24 cellular contexts compared by ENCODE assay signal in the genomic region with DNA sequence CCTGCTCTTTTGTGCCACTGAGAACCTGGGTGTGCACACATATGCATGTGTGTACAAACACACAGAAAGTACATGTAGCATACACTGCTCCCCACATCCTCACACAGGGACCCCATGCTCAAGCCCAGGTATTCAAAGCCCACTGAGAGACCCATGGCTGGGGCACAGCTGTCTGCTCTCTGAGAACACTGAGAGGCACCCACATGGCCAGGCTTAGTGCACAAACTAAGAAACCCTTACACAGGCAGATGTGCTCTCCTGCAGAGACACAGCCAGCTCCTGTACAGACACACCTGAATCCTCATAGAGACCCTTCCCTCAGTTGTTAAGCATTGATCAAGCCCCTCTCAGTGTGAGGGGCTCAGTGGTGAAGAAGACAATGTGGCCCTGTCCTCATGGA.
DNase-seq lines count a peak whose midpoint lies in the region; ATAC-seq and TF ChIP-seq lines count a peak whose summit lies in the region.
"Had no signal": no experiment of that assay in that cellular context is flagged by ENCODE, and none has a peak within 500 bp of the region (broad histone marks: within the 10 kb centered on the region; RNA-seq: fewer than 3 reads in every experiment).

No MANE protein-coding gene starts in this region.

- intact Hi-C loops in spleen (cut with DNase I; ENCODE audit: low total_unique reads), result no loop called here

- in situ Hi-C loops in GM13976 (cut with MboI; ENCODE audit: low sequenced_read_pairs, unreplicated experiment), result no loop called here

- no peaks in the 10 kb centered on the region for H3K9me3 ChIP-seq in SK-N-SH
- H3K9me3 ChIP-seq in neural progenitor cell (ENCODE audit: low read depth), result no peaks in the 10 kb centered on the region
- H3K9me3 ChIP-seq in spleen, result no peaks in the 10 kb centered on the region
- H3K9me3 ChIP-seq: BLaER1, SJCRH30 had no signal

- no peaks in the 10 kb centered on the region for H3K27me3 Mint-ChIP-seq in neural progenitor cell (ENCODE audit: insufficient read depth, low read depth)

- H3K27ac ChIP-seq in SK-N-SH (ENCODE audit: low read depth in 2 of 2, low read length in 1 of 2) (no peak overlapping the region), neural progenitor cell (no peak overlapping the region), spleen (no peak overlapping the region)
- H3K27ac ChIP-seq: 22Rv1, BLaER1, KMS-11, SJCRH30 had no signal

- no peaks in the 10 kb centered on the region for H3K36me3 Mint-ChIP-seq in neural progenitor cell

- no peak for ATAC-seq in SK-N-SH treated with all-trans-retinoic acid at 6 μM for 48 hours
- no peak for ATAC-seq in GM19395 (IDR thresholded peaks at IDR 0.05; ENCODE audit: unreplicated experiment)
- no peak for ATAC-seq in GM18858 (IDR thresholded peaks at IDR 0.05; ENCODE audit: unreplicated experiment)
- ATAC-seq: GM23338 had no signal

- H3K36me3 ChIP-seq in SK-N-SH (replicated peaks in 1 of 2; ENCODE audit: control insufficient read depth in 1 of 2, insufficient read depth in 2 of 2, low read length in 1 of 2), result no peaks in the 10 kb centered on the region
- no peaks in the 10 kb centered on the region for H3K36me3 ChIP-seq in neural progenitor cell
- no peaks in the 10 kb centered on the region for H3K36me3 ChIP-seq in spleen
- H3K36me3 ChIP-seq: BLaER1, SJCRH30 had no signal

- no peak overlapping the region for H3K9ac ChIP-seq in SK-N-SH
- H3K9ac ChIP-seq in neural progenitor cell, result no peak overlapping the region
- H3K9ac ChIP-seq: BLaER1, KMS-11 had no signal

- H3K27me3 ChIP-seq in SK-N-SH (ENCODE audit: insufficient read depth) (no peaks in the 10 kb centered on the region), neural progenitor cell (no peaks in the 10 kb centered on the region), spleen (replicated peaks in 1 of 7) (peaks cover 0 to 72% (median 0%) of the 10 kb centered on the region in 7 donors)
- H3K27me3 ChIP-seq: BLaER1 had no signal

- H3K79me2 ChIP-seq in SK-N-SH (ENCODE audit: insufficient read depth), result no peaks in the 10 kb centered on the region
- no peaks in the 10 kb centered on the region for H3K79me2 ChIP-seq in neural progenitor cell (ENCODE audit: low read depth)

- H3K27ac Mint-ChIP-seq in neural progenitor cell, result peak overlapping the region; percentile 9
- H3K27ac Mint-ChIP-seq: CD4-positive, alpha-beta T cell; GM23338 had no signal

- H3K4me1 ChIP-seq in SK-N-SH (ENCODE audit: control insufficient read depth in 1 of 2, insufficient read depth in 2 of 2, low read depth in 1 of 2, low read length in 1 of 2), result peaks cover 0 to 20% of the 10 kb centered on the region in 2 experiments; a peak in 1 of 4 replicates
- no peaks in the 10 kb centered on the region for H3K4me1 ChIP-seq in neural progenitor cell
- H3K4me1 ChIP-seq in spleen, result no peaks in the 10 kb centered on the region
- H3K4me1 ChIP-seq: BLaER1, SJCRH30 had no signal

- TF ChIP-seq POLR2A in spleen (IDR thresholded peaks at IDR 0.05), result no peak

- no peak for TF ChIP-seq RAD21 in SK-N-SH (IDR thresholded peaks at IDR 0.05; ENCODE audit: low read length)

- H3F3A ChIP-seq in SK-N-SH (replicated peaks; ENCODE audit: insufficient read depth) (no peaks in the 10 kb centered on the region), neural progenitor cell (ENCODE audit: low read depth) (no peaks in the 10 kb centered on the region)

- peak; percentile 3 for DNase-seq in SK-N-SH
- peak; percentile 12 for DNase-seq in GM13976 (ENCODE audit: low spot score)
- DNase-seq in neural progenitor cell (ENCODE audit: low spot score), result no peak
- peak; percentile 18 for DNase-seq in spleen
- DNase-seq in stimulated activated CD4-positive, alpha-beta T cell treated with anti-CD3 and anti-CD28 coated beads, Interleukin-12 subunit alpha, Interleukin-12 subunit beta, amount 100 ng/mL, for 4 hours, result no peak
- DNase-seq: ACHN, COR-L47, DMS79, HCEC 1CT, IMR-90, NCI-H1092 treated with DMSO at 0.1 percent for 48 hours, NCI-H1436 treated with DMSO at 0.1 percent for 48 hours, NCI-H1930, NCI-H2227 treated with DMSO at 0.1 percent for 48 hours, NCI-H510A, SJCRH30 had no signal

- H3K4me1 Mint-ChIP-seq in neural progenitor cell, result peaks cover 18% of the 10 kb centered on the region
- H3K4me1 Mint-ChIP-seq: GM23338 had no signal

- H4K20me1 ChIP-seq in SK-N-SH (ENCODE audit: insufficient read depth) (no peaks in the 10 kb centered on the region), neural progenitor cell (ENCODE audit: low read depth) (no peaks in the 10 kb centered on the region)
- H4K20me1 ChIP-seq: BLaER1 had no signal

- POLR2A ChIA-PET in SK-N-SH (lab: Yijun Ruan, JAX), result no interaction called here

- H3K4me2 ChIP-seq in SK-N-SH (no peak overlapping the region), neural progenitor cell (no peak overlapping the region)
- H3K4me2 ChIP-seq: BLaER1, GM23338, KMS-11 had no signal

- peak overlapping the region; percentile 46 for H3K4me3 Mint-ChIP-seq in neural progenitor cell
- H3K4me3 Mint-ChIP-seq: CD4-positive, alpha-beta T cell; GM23338 had no signal

- CTCF ChIA-PET in SK-N-SH (lab: Yijun Ruan, JAX), result interaction anchor here (1.1 kb wide), 1 partner anchor 297 kb away, joined by 3 read pairs; no protein-coding TSS in a partner anchor

- H2AFZ ChIP-seq in SK-N-SH (ENCODE audit: low read depth) (no peak overlapping the region), neural progenitor cell (replicated peaks) (no peak overlapping the region)
- H2AFZ ChIP-seq: GM23338 had no signal

- H3K4me3 ChIP-seq in SK-N-SH (ENCODE audit: low read depth in 2 of 2, low read length in 1 of 2) (no peak overlapping the region), neural progenitor cell (no peak overlapping the region), spleen (no peak overlapping the region)
- H3K4me3 ChIP-seq: BLaER1, GM23338, SJCRH30 had no signal

- no peak for TF ChIP-seq EP300 in SK-N-SH (IDR thresholded peaks at IDR 0.05; ENCODE audit: borderline replicate concordance in 1 of 2, low read depth in 1 of 2, low read length in 1 of 2)

- TF ChIP-seq CTCF in SK-N-SH (IDR thresholded peaks at IDR 0.05) (no peak), GM13976 (IDR thresholded peaks at IDR 0.05; ENCODE audit: borderline replicate concordance, control extremely low read depth, extremely low read depth, insufficient read depth, missing control alignments) (no peak), neural progenitor cell (IDR thresholded peaks at IDR 0.05) (no peak), spleen (IDR thresholded peaks at IDR 0.05 in 8 of 11, conservative IDR thresholded peaks at IDR 0.05 in 3 of 11) (no peak)

- no peaks in the 10 kb centered on the region for H3K9me3 Mint-ChIP-seq in neural progenitor cell
- H3K9me3 Mint-ChIP-seq: CD4-positive, alpha-beta T cell; GM23338 had no signal

- no peaks in the 10 kb centered on the region for H3K9me2 ChIP-seq in SK-N-SH

TF ChIP-seq in SK-N-SH, 30 proteins besides CTCF, POLR2A, EP300 and RAD21 (continues in another document):
- TF ChIP-seq TAF1 (IDR thresholded peaks at IDR 0.05; ENCODE audit: borderline replicate concordance, low read depth, low read length) (no peak), SMC3 (IDR thresholded peaks at IDR 0.05; ENCODE audit: low read depth, low read length) (no peak), RCOR1 (IDR thresholded peaks at IDR 0.05; ENCODE audit: low read length) (no peak), SIN3A (IDR thresholded peaks at IDR 0.05; ENCODE audit: borderline replicate concordance, low read depth, low read length) (no peak), CHD2 (IDR thresholded peaks at IDR 0.05; ENCODE audit: low read length, partially characterized antibody) (no peak), RFX5 (IDR thresholded peaks at IDR 0.05; ENCODE audit: low read length) (no peak)
- TF ChIP-seq, protein P1, sequence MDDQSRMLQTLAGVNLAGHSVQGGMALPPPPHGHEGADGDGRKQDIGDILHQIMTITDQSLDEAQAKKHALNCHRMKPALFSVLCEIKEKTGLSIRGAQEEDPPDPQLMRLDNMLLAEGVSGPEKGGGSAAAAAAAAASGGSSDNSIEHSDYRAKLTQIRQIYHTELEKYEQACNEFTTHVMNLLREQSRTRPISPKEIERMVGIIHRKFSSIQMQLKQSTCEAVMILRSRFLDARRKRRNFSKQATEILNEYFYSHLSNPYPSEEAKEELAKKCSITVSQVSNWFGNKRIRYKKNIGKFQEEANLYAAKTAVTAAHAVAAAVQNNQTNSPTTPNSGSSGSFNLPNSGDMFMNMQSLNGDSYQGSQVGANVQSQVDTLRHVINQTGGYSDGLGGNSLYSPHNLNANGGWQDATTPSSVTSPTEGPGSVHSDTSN (IDR thresholded peaks at IDR 0.05), result no peak

TF ChIP-seq in SK-N-SH treated with all-trans-retinoic acid at 6 μM for 48 hours, 23 proteins besides CTCF, POLR2A, EP300 and RAD21 (continues in another document):
- no peak for TF ChIP-seq ARNTL (CRISPR knock-in tag; IDR thresholded peaks at IDR 0.05; ENCODE audit: borderline replicate concordance, low read depth)
- TF ChIP-seq, protein P2, sequence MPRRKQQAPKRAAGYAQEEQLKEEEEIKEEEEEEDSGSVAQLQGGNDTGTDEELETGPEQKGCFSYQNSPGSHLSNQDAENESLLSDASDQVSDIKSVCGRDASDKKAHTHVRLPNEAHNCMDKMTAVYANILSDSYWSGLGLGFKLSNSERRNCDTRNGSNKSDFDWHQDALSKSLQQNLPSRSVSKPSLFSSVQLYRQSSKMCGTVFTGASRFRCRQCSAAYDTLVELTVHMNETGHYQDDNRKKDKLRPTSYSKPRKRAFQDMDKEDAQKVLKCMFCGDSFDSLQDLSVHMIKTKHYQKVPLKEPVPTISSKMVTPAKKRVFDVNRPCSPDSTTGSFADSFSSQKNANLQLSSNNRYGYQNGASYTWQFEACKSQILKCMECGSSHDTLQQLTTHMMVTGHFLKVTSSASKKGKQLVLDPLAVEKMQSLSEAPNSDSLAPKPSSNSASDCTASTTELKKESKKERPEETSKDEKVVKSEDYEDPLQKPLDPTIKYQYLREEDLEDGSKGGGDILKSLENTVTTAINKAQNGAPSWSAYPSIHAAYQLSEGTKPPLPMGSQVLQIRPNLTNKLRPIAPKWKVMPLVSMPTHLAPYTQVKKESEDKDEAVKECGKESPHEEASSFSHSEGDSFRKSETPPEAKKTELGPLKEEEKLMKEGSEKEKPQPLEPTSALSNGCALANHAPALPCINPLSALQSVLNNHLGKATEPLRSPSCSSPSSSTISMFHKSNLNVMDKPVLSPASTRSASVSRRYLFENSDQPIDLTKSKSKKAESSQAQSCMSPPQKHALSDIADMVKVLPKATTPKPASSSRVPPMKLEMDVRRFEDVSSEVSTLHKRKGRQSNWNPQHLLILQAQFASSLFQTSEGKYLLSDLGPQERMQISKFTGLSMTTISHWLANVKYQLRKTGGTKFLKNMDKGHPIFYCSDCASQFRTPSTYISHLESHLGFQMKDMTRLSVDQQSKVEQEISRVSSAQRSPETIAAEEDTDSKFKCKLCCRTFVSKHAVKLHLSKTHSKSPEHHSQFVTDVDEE (CRISPR knock-in tag; IDR thresholded peaks at IDR 0.05), result no peak
- no peak for TF ChIP-seq ZC3H10 (CRISPR knock-in tag; IDR thresholded peaks at IDR 0.05)

Comparison
In these comparisons a context has a peak if more than half of its experiments do, and no peak if none do; other contexts are left out.
1. DNase-seq: peak in SK-N-SH (single experiment), GM13976 (single experiment) and spleen (single experiment); none in neural progenitor cell (single experiment) and stimulated activated CD4-positive, alpha-beta T cell treated with anti-CD3 and anti-CD28 coated beads, Interleukin-12 subunit alpha, Interleukin-12 subunit beta, amount 100 ng/mL, for 4 hours (single experiment).